9 cellular contexts compared by ENCODE assay signal in the genomic region with DNA sequence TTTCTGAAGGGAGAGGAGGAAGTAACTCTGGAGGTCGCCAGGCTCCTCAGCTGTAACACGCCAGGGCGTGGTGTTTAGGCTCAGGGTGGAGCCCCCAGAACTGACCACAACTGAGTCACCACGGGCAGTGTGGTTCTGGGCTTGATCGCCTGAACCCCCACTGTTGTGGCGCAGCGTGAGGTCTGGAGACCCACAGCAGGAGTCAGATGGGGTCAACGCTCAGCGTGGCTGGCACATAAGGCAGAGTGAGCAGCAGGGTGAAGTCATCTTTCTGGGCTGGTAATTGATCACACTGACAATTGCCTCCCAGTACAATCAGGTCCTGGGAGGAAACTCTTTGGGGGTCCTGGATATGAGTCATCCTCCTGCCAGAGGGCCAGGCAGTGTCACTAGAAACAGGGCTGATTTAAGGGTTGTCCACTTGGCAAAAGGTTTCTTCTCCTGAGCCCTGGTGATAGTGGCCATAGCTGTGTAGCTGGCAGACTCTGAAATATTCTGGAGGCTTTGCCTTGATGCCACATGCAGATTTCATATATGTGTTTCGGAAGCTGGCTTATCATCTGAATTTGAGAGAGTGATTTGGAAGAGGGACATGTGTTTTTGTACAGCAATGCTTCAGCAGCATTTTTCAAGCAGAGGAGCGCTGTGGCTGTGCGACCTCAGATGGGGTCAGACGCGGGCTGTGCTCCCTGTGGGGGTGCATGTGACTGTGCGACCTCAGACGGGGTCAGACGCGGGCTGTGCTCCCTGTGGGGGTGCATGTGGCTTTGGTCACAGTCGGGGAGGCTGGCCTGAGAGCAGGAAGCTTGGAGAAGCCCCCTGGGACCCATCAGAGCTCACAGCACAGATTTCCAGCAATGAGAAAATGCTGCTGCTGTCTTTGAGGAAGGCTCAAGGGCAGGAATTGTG. TPM values are rescaled to one million over a fixed set of nuclear protein-coding genes. Genes with fewer than 3 reads are reported as not detected.
DNase-seq lines count a peak whose midpoint lies in the region; ATAC-seq, FAIRE-seq and TF ChIP-seq lines count a peak whose summit lies in the region.
"Had no signal": no experiment of that assay in that cellular context is flagged by ENCODE, and none has a peak within 500 bp of the region (broad histone marks: within the 10 kb centered on the region; RNA-seq: fewer than 3 reads in every experiment).

No MANE protein-coding gene starts in this region.

- CTCF ChIA-PET in CD4-positive, alpha-beta T cell (lab: Charles Lee) = no interaction called here

- H3K27me3 Mint-ChIP-seq in CD4-positive, alpha-beta T cell = no peaks in the 10 kb centered on the region
- H3K27me3 Mint-ChIP-seq in central memory CD8-positive, alpha-beta T cell = no peaks in the 10 kb centered on the region

- H3K4me3 Mint-ChIP-seq in CD4-positive, alpha-beta T cell = no peak overlapping the region
- H3K4me3 Mint-ChIP-seq in central memory CD8-positive, alpha-beta T cell = peak overlapping the region; percentile 57

- FAIRE-seq in GM19239 (lab: Jason Lieb, UNC) = no peak
- FAIRE-seq: keratinocyte had no signal

- peak overlapping the region; percentile 47 for H3K27ac Mint-ChIP-seq in CD4-positive, alpha-beta T cell
- peak overlapping the region; percentile 91 for H3K27ac Mint-ChIP-seq in central memory CD8-positive, alpha-beta T cell (ENCODE audit: low read depth)

- no peaks in the 10 kb centered on the region for H3K36me3 ChIP-seq in mucosa of stomach (ENCODE audit: control insufficient read depth, insufficient read depth, low read length)

- ATAC-seq in CD4-positive, alpha-beta T cell (ENCODE audit: poor library complexity) = no peak
- peak; percentile 41 for ATAC-seq in HG02571 (IDR thresholded peaks at IDR 0.05; ENCODE audit: unreplicated experiment)
- ATAC-seq in central memory CD8-positive, alpha-beta T cell (replicated peaks; ENCODE audit: extremely low read depth, poor library complexity, severe bottlenecking) = peak; percentile 22

- peaks cover 75% of the 10 kb centered on the region for H3K36me3 Mint-ChIP-seq in CD4-positive, alpha-beta T cell (ENCODE audit: low read depth)
- peaks cover 3% of the 10 kb centered on the region for H3K36me3 Mint-ChIP-seq in central memory CD8-positive, alpha-beta T cell (ENCODE audit: insufficient read depth)

- H3K9me3 ChIP-seq in CD4-positive, alpha-beta T cell (ENCODE audit: control insufficient read depth, low read length) = no peaks in the 10 kb centered on the region
- H3K9me3 ChIP-seq in mucosa of stomach (ENCODE audit: control insufficient read depth, low read length) = no peaks in the 10 kb centered on the region

- intact Hi-C loops in CD4-positive, alpha-beta T cell (cut with DNase I, micrococcal nuclease) = no loop called here

- H3K9me3 Mint-ChIP-seq in CD4-positive, alpha-beta T cell = no peaks in the 10 kb centered on the region
- peaks cover 5% of the 10 kb centered on the region for H3K9me3 Mint-ChIP-seq in central memory CD8-positive, alpha-beta T cell

- DNase-seq in CD4-positive, alpha-beta T cell = peak in 2 of 10 experiments; percentile 16 to 28
- DNase-seq in SW480 (ENCODE audit: low spot score) (peak; percentile 51), GM19239 (ENCODE audit: insufficient read length, low spot score) (no peak), SHP77 (lab: John Stamatoyannopoulos, UW) (no peak)
- no peak for DNase-seq in central memory CD8-positive, alpha-beta T cell (ENCODE audit: low spot score in 2 of 2)
- no peak for DNase-seq in stimulated activated CD4-positive, alpha-beta T cell treated with anti-CD3 and anti-CD28 coated beads, Interleukin-2, amount 100 ng/mL, for 48 hours

- POLR2A ChIA-PET in CD4-positive, alpha-beta T cell (lab: Charles Lee) = interaction anchor here (0.8 kb wide), 1 partner anchor 26 kb away, joined by 3 read pairs; no protein-coding TSS in a partner anchor

- no peak overlapping the region for H3K27ac ChIP-seq in CD4-positive, alpha-beta T cell (ENCODE audit: low read depth, low read length)

- peak overlapping the region; percentile 16 for H3K9ac ChIP-seq in mucosa of stomach (ENCODE audit: low read length)

- no peaks in the 10 kb centered on the region for H3K27me3 ChIP-seq in CD4-positive, alpha-beta T cell (ENCODE audit: control insufficient read depth, insufficient read depth, low read length)
- H3K27me3 ChIP-seq in mucosa of stomach (ENCODE audit: control insufficient read depth, insufficient read depth, low read length) = no peaks in the 10 kb centered on the region

- no peak for TF ChIP-seq CTCF in CD4-positive, alpha-beta T cell (IDR thresholded peaks at IDR 0.05)

- H3K4me1 ChIP-seq in mucosa of stomach (ENCODE audit: control insufficient read depth, insufficient read depth, low read length) = peaks cover 63% of the 10 kb centered on the region

- peaks cover 31% of the 10 kb centered on the region for H3K4me1 Mint-ChIP-seq in CD4-positive, alpha-beta T cell (ENCODE audit: low read depth)
- H3K4me1 Mint-ChIP-seq in central memory CD8-positive, alpha-beta T cell = peaks cover 34% of the 10 kb centered on the region

- no peak overlapping the region for H3K4me3 ChIP-seq in mucosa of stomach (ENCODE audit: low read length)

RNA-seq across cellular contexts. Expression of a gene that starts 50.0 kb away (rescaled TPM):
- total RNA-seq in CD4-positive, alpha-beta T cell = 10 to 100 TPM; 34.6 to 38.0 TPM
